Comparison of ENCODE assay signal across 17 cellular contexts in genomic region chr12:104890463-104891096, GRCh38.
DNase-seq lines count a peak whose midpoint lies in the region; ATAC-seq lines count a peak whose summit lies in the region.
"Had no signal": no experiment of that assay in that cellular context is flagged by ENCODE, and none has a peak within 500 bp of the region (broad histone marks: within the 10 kb centered on the region; RNA-seq: fewer than 3 reads in every experiment).

No MANE protein-coding gene starts in this region.

- intact Hi-C loops in activated T-helper 2 cell treated with anti-CD3 and anti-CD28 coated beads, Interferon-gamma antibody, Interleukin-2, Interleukin-4, amounts not matched to agents 10 μg/mL and 5 μg/mL and 100 μg/mL, durations not matched to agents 14 hours and 24 hours and 36 hours (cut with micrococcal nuclease), result no loop called here

- peaks cover 11% of the 10 kb centered on the region for H3K27me3 Mint-ChIP-seq in activated T-helper 2 cell treated with anti-CD3 and anti-CD28 coated beads, Interferon-gamma antibody, Interleukin-2, Interleukin-4, amounts not matched to agents 10 μg/mL and 5 μg/mL and 100 μg/mL, durations not matched to agents 14 hours and 24 hours and 36 hours (ENCODE audit: low read depth)

- peak; percentile 20 for DNase-seq in stimulated activated CD4-positive, alpha-beta T cell treated with anti-CD3 and anti-CD28 coated beads, Interleukin-15, amount 100 ng/mL, for 24 hours
- DNase-seq in stimulated activated CD4-positive, alpha-beta T cell treated with anti-CD3 and anti-CD28 coated beads, Interleukin-4, amount 100 ng/mL, for 1 hour, result no peak
- no peak for DNase-seq in activated T-helper 2 cell treated with anti-CD3 and anti-CD28 coated beads, Interferon-gamma antibody, Interleukin-2, Interleukin-4, amounts not matched to agents 10 μg/mL and 5 μg/mL and 100 μg/mL, durations not matched to agents 14 hours and 24 hours and 36 hours (ENCODE audit: low spot score)
- DNase-seq in activated effector memory CD4-positive, alpha-beta T cell treated with Interleukin-2 at 50 U/mL for 16 hours, result no peak
- DNase-seq in NCI-H524 treated with DMSO at 0.1 percent for 48 hours (lab: John Stamatoyannopoulos, UW) (no peak), NCI-H2081 (lab: John Stamatoyannopoulos, UW) (no peak)
- DNase-seq: activated CD8-positive, alpha-beta memory T cell treated with anti-CD3 and anti-CD28 coated beads for 24 hours; amniotic stem cell; left ventricle myocardium superior; NCI-H2081 treated with DMSO at 0.1 percent for 48 hours; NCI-H748 treated with DMSO at 0.1 percent for 48 hours; SHP77; T-helper 9 cell; trophoblast cell had no signal

- ATAC-seq in HG03432 (IDR thresholded peaks at IDR 0.05; ENCODE audit: unreplicated experiment) (peak; percentile 47), HG03442 (IDR thresholded peaks at IDR 0.05; ENCODE audit: unreplicated experiment) (no peak)
- ATAC-seq: left ventricle myocardium superior had no signal

- H3K36me3 Mint-ChIP-seq in activated T-helper 2 cell treated with anti-CD3 and anti-CD28 coated beads, Interferon-gamma antibody, Interleukin-2, Interleukin-4, amounts not matched to agents 10 μg/mL and 5 μg/mL and 100 μg/mL, durations not matched to agents 14 hours and 24 hours and 36 hours (ENCODE audit: low read depth), result no peaks in the 10 kb centered on the region
- H3K36me3 Mint-ChIP-seq: natural killer cell treated with Interleukin-12 subunit alpha and Interleukin-12 subunit beta and Interleukin-15 and Interleukin-18, amount 100 ng/mL, for 72 hours had no signal

- peaks cover 7% of the 10 kb centered on the region for H3K4me1 Mint-ChIP-seq in activated T-helper 2 cell treated with anti-CD3 and anti-CD28 coated beads, Interferon-gamma antibody, Interleukin-2, Interleukin-4, amounts not matched to agents 10 μg/mL and 5 μg/mL and 100 μg/mL, durations not matched to agents 14 hours and 24 hours and 36 hours (ENCODE audit: low read depth)

- H3K27ac Mint-ChIP-seq in activated T-helper 2 cell treated with anti-CD3 and anti-CD28 coated beads, Interferon-gamma antibody, Interleukin-2, Interleukin-4, amounts not matched to agents 10 μg/mL and 5 μg/mL and 100 μg/mL, durations not matched to agents 14 hours and 24 hours and 36 hours, result peak overlapping the region; percentile 79
- H3K27ac Mint-ChIP-seq: natural killer cell treated with Interleukin-12 subunit alpha and Interleukin-12 subunit beta and Interleukin-15 and Interleukin-18, amount 100 ng/mL, for 72 hours had no signal

- no peak overlapping the region for H3K4me3 Mint-ChIP-seq in activated T-helper 2 cell treated with anti-CD3 and anti-CD28 coated beads, Interferon-gamma antibody, Interleukin-2, Interleukin-4, amounts not matched to agents 10 μg/mL and 5 μg/mL and 100 μg/mL, durations not matched to agents 14 hours and 24 hours and 36 hours (ENCODE audit: low read depth)
- H3K4me3 Mint-ChIP-seq: natural killer cell treated with Interleukin-12 subunit alpha and Interleukin-12 subunit beta and Interleukin-15 and Interleukin-18, amount 100 ng/mL, for 72 hours had no signal

- no peaks in the 10 kb centered on the region for H3K9me3 Mint-ChIP-seq in activated T-helper 2 cell treated with anti-CD3 and anti-CD28 coated beads, Interferon-gamma antibody, Interleukin-2, Interleukin-4, amounts not matched to agents 10 μg/mL and 5 μg/mL and 100 μg/mL, durations not matched to agents 14 hours and 24 hours and 36 hours
- H3K9me3 Mint-ChIP-seq: natural killer cell treated with Interleukin-12 subunit alpha and Interleukin-12 subunit beta and Interleukin-15 and Interleukin-18, amount 100 ng/mL, for 72 hours had no signal
